In genomic region chr1:216740334-216740733, GRCh38 we compare ENCODE assay signal across 27 cellular contexts. TPM values are rescaled to one million over a fixed set of nuclear protein-coding genes. Genes with fewer than 3 reads are reported as not detected.
DNase-seq lines count a peak whose midpoint lies in the region; TF ChIP-seq lines count a peak whose summit lies in the region.
"Had no signal": no experiment of that assay in that cellular context is flagged by ENCODE, and none has a peak within 500 bp of the region (broad histone marks: within the 10 kb centered on the region; RNA-seq: fewer than 3 reads in every experiment).

No MANE protein-coding gene starts in this region.

- H3K27me3 ChIP-seq in H7 (ENCODE audit: control insufficient read depth, insufficient read depth, low read length), result no peaks in the 10 kb centered on the region
- no peaks in the 10 kb centered on the region for H3K27me3 ChIP-seq in HUES6 (ENCODE audit: control insufficient read depth, insufficient read depth, low read length)
- no peaks in the 10 kb centered on the region for H3K27me3 ChIP-seq in endodermal cell (ENCODE audit: control insufficient read depth, insufficient read depth, low read length, poor library complexity, severe bottlenecking)
- no peaks in the 10 kb centered on the region for H3K27me3 ChIP-seq in neural progenitor cell
- no peaks in the 10 kb centered on the region for H3K27me3 ChIP-seq in sigmoid colon

- H3K27ac ChIP-seq in HUES6 (ENCODE audit: low read depth, low read length), result 0 out of 2 replicates have a peak overlapping the region, but pooled peaks have one; percentile 20
- peak overlapping the region; percentile 12 for H3K27ac ChIP-seq in endodermal cell (ENCODE audit: low read depth, low read length)
- H3K27ac ChIP-seq in neural progenitor cell, result peak overlapping the region; percentile 4
- H3K27ac ChIP-seq in sigmoid colon, result no peak overlapping the region
- H3K27ac ChIP-seq: HL-60 had no signal

- H3K9me3 ChIP-seq in HUES6 (ENCODE audit: control insufficient read depth, insufficient read depth, low read depth, low read length) (no peaks in the 10 kb centered on the region), endodermal cell (ENCODE audit: control insufficient read depth, low read length) (no peaks in the 10 kb centered on the region), neural progenitor cell (ENCODE audit: low read depth) (no peaks in the 10 kb centered on the region), sigmoid colon (no peaks in the 10 kb centered on the region)

- TF ChIP-seq CTCF in endodermal cell (conservative IDR thresholded peaks at IDR 0.05) (no peak), neural progenitor cell (IDR thresholded peaks at IDR 0.05) (no peak), sigmoid colon (IDR thresholded peaks at IDR 0.05) (no peak)

- H3K36me3 Mint-ChIP-seq in endodermal cell (ENCODE audit: low read depth) (no peaks in the 10 kb centered on the region), neural progenitor cell (no peaks in the 10 kb centered on the region)
- H3K36me3 Mint-ChIP-seq: CD4-positive, alpha-beta memory T cell; T-cell had no signal

- H3K27me3 Mint-ChIP-seq in endodermal cell (ENCODE audit: insufficient read depth), result no peaks in the 10 kb centered on the region
- no peaks in the 10 kb centered on the region for H3K27me3 Mint-ChIP-seq in neural progenitor cell (ENCODE audit: insufficient read depth, low read depth)
- H3K27me3 Mint-ChIP-seq: CD4-positive, alpha-beta memory T cell; T-cell had no signal

- no peak for TF ChIP-seq EP300 in sigmoid colon (IDR thresholded peaks at IDR 0.05)

- H3K79me2 ChIP-seq in neural progenitor cell (ENCODE audit: low read depth), result no peaks in the 10 kb centered on the region

- peak; percentile 12 for DNase-seq in H7
- no peak for DNase-seq in endodermal cell
- no peak for DNase-seq in neural progenitor cell (ENCODE audit: low spot score)
- DNase-seq in sigmoid colon, result no peak
- no peak for DNase-seq in NCI-H774 (lab: John Stamatoyannopoulos, UW)
- no peak for DNase-seq in Kasumi-1 (lab: John Stamatoyannopoulos, UW)
- DNase-seq: C1 segment of cervical spinal cord; CD4-positive, alpha-beta memory T cell; COR-L47; DMS53; GDM1; HFFc6; KBM-7; MM.1S; NCI-H2029; NCI-H446; NCI-H524 treated with DMSO at 0.1 percent for 48 hours; NCI-H82; NK-92 treated with Interleukin-12 subunit alpha and Interleukin-12 subunit beta, amount 100 ng/mL, for 24 hours; RPMI8226; SHP77; T-cell had no signal

- H3K9me3 Mint-ChIP-seq in endodermal cell (no peaks in the 10 kb centered on the region), neural progenitor cell (no peaks in the 10 kb centered on the region)
- H3K9me3 Mint-ChIP-seq: HFFc6 had no signal

- no peak overlapping the region for H3K4me3 Mint-ChIP-seq in endodermal cell
- H3K4me3 Mint-ChIP-seq in neural progenitor cell, result no peak overlapping the region
- H3K4me3 Mint-ChIP-seq: CD4-positive, alpha-beta memory T cell; HFFc6; T-cell had no signal

- H3K27ac Mint-ChIP-seq in endodermal cell (no peak overlapping the region), neural progenitor cell (peak overlapping the region; percentile 82)
- H3K27ac Mint-ChIP-seq: CD4-positive, alpha-beta memory T cell; HFFc6; T-cell had no signal

- no peaks in the 10 kb centered on the region for H4K20me1 ChIP-seq in neural progenitor cell (ENCODE audit: low read depth)

- intact Hi-C loops in sigmoid colon (cut with DNase I), result no loop called here

- H3K4me2 ChIP-seq in neural progenitor cell, result peak overlapping the region; percentile 53

- H3K36me3 ChIP-seq in H7 (replicated peaks; ENCODE audit: control insufficient read depth, insufficient read depth, low read length) (no peaks in the 10 kb centered on the region), HUES6 (ENCODE audit: control insufficient read depth, insufficient read depth, low read length) (no peaks in the 10 kb centered on the region), endodermal cell (ENCODE audit: control insufficient read depth, insufficient read depth, low read length) (no peaks in the 10 kb centered on the region), neural progenitor cell (no peaks in the 10 kb centered on the region), sigmoid colon (no peaks in the 10 kb centered on the region)

- WGBS in endodermal cell (ENCODE audit: insufficient coverage in 1 of 2, insufficient read length in 1 of 2), 2 experiments, result 10 to 50% methylated on average over 1 to 2 of the region's 3 CpGs
- 77 to 88% methylated on average over 3 of the region's 3 CpGs for WGBS in sigmoid colon, 2 donors

- peaks cover 27% of the 10 kb centered on the region for H3K4me1 Mint-ChIP-seq in endodermal cell
- peaks cover 25% of the 10 kb centered on the region for H3K4me1 Mint-ChIP-seq in neural progenitor cell
- H3K4me1 Mint-ChIP-seq: CD4-positive, alpha-beta memory T cell; T-cell had no signal

- H3K4me3 ChIP-seq in H7 (ENCODE audit: insufficient read depth, low read depth, low read length) (no peak overlapping the region), HUES6 (ENCODE audit: low read depth, low read length) (peak overlapping the region; percentile 15; the same call in 1 of the 2 replicates), endodermal cell (ENCODE audit: low read length) (no peak overlapping the region), neural progenitor cell (peak overlapping the region; percentile 15), sigmoid colon (no peak overlapping the region)
- H3K4me3 ChIP-seq: GM12878 had no signal

- peaks cover 17% of the 10 kb centered on the region for H3K4me1 ChIP-seq in HUES6 (ENCODE audit: control insufficient read depth, insufficient read depth, low read length)
- H3K4me1 ChIP-seq in endodermal cell (ENCODE audit: control insufficient read depth, insufficient read depth, low read length), result peaks cover 3% of the 10 kb centered on the region
- peaks cover 17% of the 10 kb centered on the region for H3K4me1 ChIP-seq in neural progenitor cell
- H3K4me1 ChIP-seq in sigmoid colon, result no peaks in the 10 kb centered on the region

- H3F3A ChIP-seq in neural progenitor cell (ENCODE audit: low read depth), result peaks cover 9% of the 10 kb centered on the region

- H3K9ac ChIP-seq in HUES6 (ENCODE audit: low read length) (no peak overlapping the region), endodermal cell (ENCODE audit: extremely low read depth, low read length, poor library complexity, severe bottlenecking) (no peak overlapping the region), neural progenitor cell (no peak overlapping the region)

- no peak for TF ChIP-seq POLR2A in sigmoid colon (IDR thresholded peaks at IDR 0.05)

- H2AFZ ChIP-seq in neural progenitor cell (replicated peaks), result no peak overlapping the region

RNA-seq across cellular contexts. Expression of gene ESRRG, which starts 17.1 kb away (rescaled TPM):
- 2.3 and 2.4 TPM in 2 replicates for total RNA-seq in H7 (2014; rRNA removed; shearing (Covaris generic))
- 1 to 10 TPM; 5.1 to 6.7 TPM for total RNA-seq in endodermal cell
- polyA plus RNA-seq in endodermal cell (2013, experiment 1 of 2), result 2.1 TPM
- polyA plus RNA-seq in endodermal cell (2013, experiment 2 of 2), result 2.0 TPM
- 2.1 and 3.0 TPM in 2 replicates for total RNA-seq in neural progenitor cell (ENCODE audit: low replicate concordance)
- total RNA-seq in sigmoid colon, result under 1 TPM; 0.33 to 0.71 (median 0.62) TPM
- polyA plus RNA-seq in sigmoid colon, result under 1 TPM; under 0.01 to 0.23 (median 0.17) TPM
- total RNA-seq: A673; CD4-positive, alpha-beta memory T cell; GM12878; HT-29 had no signal
- polyA plus RNA-seq: CD4-positive, alpha-beta memory T cell had no signal

Comparison
In these comparisons a context has a peak if more than half of its experiments do, and no peak if none do; other contexts are left out.
1. H3K4me3 ChIP-seq: peak in HUES6 (single experiment) and neural progenitor cell (single experiment); none in H7 (single experiment), endodermal cell (single experiment) and sigmoid colon (0 of 4).
2. H3K27ac ChIP-seq: peak in HUES6 (single experiment), endodermal cell (single experiment) and neural progenitor cell (single experiment); none in sigmoid colon (0 of 4).